1 cellular context compared by ENCODE assay signal in genomic region chr4:168318266-168318895, GRCh38.
A peak's percentile ranks its signal among the peaks of the same experiment; 100 is the strongest.
TF ChIP-seq lines count a peak whose summit lies in the region.

Gene DDX60, minus strand, starts transcription at chr4:168318752. Its CDS starts 7,493 bp downstream, at chr4:168311259.

TF ChIP-seq in WTC11, 78 proteins besides CTCF, POLR2A, EP300 and RAD21 (continued from another document):
- TF ChIP-seq, protein P1, sequence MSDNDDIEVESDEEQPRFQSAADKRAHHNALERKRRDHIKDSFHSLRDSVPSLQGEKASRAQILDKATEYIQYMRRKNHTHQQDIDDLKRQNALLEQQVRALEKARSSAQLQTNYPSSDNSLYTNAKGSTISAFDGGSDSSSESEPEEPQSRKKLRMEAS (CRISPR knock-in tag; IDR thresholded peaks at IDR 0.05): no peak
- TF ChIP-seq HMGA2 (CRISPR knock-in tag; IDR thresholded peaks at IDR 0.05) (0 out of 2 replicates have a peak, but pooled peaks have one; percentile 14), SP1 (CRISPR knock-in tag; conservative IDR thresholded peaks at IDR 0.05) (0 out of 2 replicates have a peak, but pooled peaks have one; percentile 35), NFYB (CRISPR knock-in tag; conservative IDR thresholded peaks at IDR 0.05; ENCODE audit: low read depth) (no peak), ATF1 (CRISPR knock-in tag; IDR thresholded peaks at IDR 0.05) (no peak), ZNF263 (CRISPR knock-in tag; IDR thresholded peaks at IDR 0.05; ENCODE audit: low read depth) (no peak), USF1 (CRISPR knock-in tag; IDR thresholded peaks at IDR 0.05) (no peak), RELA (CRISPR knock-in tag; IDR thresholded peaks at IDR 0.05; ENCODE audit: borderline replicate concordance) (no peak), ZNF219 (CRISPR knock-in tag; IDR thresholded peaks at IDR 0.05; ENCODE audit: borderline replicate concordance) (no peak), GRHL2 (CRISPR knock-in tag; IDR thresholded peaks at IDR 0.05; ENCODE audit: insufficient replicate concordance, severe bottlenecking) (no peak), ZNF138 (CRISPR knock-in tag; conservative IDR thresholded peaks at IDR 0.05) (no peak), FOXP1 (CRISPR knock-in tag; IDR thresholded peaks at IDR 0.05; ENCODE audit: borderline replicate concordance) (0 out of 2 replicates have a peak, but pooled peaks have one; percentile 39), ZNF425 (CRISPR knock-in tag; conservative IDR thresholded peaks at IDR 0.05) (no peak), JUN (CRISPR knock-in tag; IDR thresholded peaks at IDR 0.05) (no peak), OVOL2 (CRISPR knock-in tag; IDR thresholded peaks at IDR 0.05; ENCODE audit: borderline replicate concordance) (no peak), IRF2 (CRISPR knock-in tag; IDR thresholded peaks at IDR 0.05; ENCODE audit: borderline replicate concordance, low read depth) (no peak), E2F4 (CRISPR knock-in tag; IDR thresholded peaks at IDR 0.05; ENCODE audit: borderline replicate concordance, low read depth) (no peak), ESRRA (CRISPR knock-in tag; IDR thresholded peaks at IDR 0.05; ENCODE audit: borderline replicate concordance) (no peak), TCF7 (CRISPR knock-in tag; IDR thresholded peaks at IDR 0.05; ENCODE audit: low read depth) (no peak)
- TF ChIP-seq, protein P2, sequence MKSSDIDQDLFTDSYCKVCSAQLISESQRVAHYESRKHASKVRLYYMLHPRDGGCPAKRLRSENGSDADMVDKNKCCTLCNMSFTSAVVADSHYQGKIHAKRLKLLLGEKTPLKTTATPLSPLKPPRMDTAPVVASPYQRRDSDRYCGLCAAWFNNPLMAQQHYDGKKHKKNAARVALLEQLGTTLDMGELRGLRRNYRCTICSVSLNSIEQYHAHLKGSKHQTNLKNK (CRISPR knock-in tag; IDR thresholded peaks at IDR 0.05): no peak
- TF ChIP-seq, protein P3, sequence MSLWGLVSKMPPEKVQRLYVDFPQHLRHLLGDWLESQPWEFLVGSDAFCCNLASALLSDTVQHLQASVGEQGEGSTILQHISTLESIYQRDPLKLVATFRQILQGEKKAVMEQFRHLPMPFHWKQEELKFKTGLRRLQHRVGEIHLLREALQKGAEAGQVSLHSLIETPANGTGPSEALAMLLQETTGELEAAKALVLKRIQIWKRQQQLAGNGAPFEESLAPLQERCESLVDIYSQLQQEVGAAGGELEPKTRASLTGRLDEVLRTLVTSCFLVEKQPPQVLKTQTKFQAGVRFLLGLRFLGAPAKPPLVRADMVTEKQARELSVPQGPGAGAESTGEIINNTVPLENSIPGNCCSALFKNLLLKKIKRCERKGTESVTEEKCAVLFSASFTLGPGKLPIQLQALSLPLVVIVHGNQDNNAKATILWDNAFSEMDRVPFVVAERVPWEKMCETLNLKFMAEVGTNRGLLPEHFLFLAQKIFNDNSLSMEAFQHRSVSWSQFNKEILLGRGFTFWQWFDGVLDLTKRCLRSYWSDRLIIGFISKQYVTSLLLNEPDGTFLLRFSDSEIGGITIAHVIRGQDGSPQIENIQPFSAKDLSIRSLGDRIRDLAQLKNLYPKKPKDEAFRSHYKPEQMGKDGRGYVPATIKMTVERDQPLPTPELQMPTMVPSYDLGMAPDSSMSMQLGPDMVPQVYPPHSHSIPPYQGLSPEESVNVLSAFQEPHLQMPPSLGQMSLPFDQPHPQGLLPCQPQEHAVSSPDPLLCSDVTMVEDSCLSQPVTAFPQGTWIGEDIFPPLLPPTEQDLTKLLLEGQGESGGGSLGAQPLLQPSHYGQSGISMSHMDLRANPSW (CRISPR knock-in tag; conservative IDR thresholded peaks at IDR 0.05; ENCODE audit: low read depth): no peak
- TF ChIP-seq, protein P4, sequence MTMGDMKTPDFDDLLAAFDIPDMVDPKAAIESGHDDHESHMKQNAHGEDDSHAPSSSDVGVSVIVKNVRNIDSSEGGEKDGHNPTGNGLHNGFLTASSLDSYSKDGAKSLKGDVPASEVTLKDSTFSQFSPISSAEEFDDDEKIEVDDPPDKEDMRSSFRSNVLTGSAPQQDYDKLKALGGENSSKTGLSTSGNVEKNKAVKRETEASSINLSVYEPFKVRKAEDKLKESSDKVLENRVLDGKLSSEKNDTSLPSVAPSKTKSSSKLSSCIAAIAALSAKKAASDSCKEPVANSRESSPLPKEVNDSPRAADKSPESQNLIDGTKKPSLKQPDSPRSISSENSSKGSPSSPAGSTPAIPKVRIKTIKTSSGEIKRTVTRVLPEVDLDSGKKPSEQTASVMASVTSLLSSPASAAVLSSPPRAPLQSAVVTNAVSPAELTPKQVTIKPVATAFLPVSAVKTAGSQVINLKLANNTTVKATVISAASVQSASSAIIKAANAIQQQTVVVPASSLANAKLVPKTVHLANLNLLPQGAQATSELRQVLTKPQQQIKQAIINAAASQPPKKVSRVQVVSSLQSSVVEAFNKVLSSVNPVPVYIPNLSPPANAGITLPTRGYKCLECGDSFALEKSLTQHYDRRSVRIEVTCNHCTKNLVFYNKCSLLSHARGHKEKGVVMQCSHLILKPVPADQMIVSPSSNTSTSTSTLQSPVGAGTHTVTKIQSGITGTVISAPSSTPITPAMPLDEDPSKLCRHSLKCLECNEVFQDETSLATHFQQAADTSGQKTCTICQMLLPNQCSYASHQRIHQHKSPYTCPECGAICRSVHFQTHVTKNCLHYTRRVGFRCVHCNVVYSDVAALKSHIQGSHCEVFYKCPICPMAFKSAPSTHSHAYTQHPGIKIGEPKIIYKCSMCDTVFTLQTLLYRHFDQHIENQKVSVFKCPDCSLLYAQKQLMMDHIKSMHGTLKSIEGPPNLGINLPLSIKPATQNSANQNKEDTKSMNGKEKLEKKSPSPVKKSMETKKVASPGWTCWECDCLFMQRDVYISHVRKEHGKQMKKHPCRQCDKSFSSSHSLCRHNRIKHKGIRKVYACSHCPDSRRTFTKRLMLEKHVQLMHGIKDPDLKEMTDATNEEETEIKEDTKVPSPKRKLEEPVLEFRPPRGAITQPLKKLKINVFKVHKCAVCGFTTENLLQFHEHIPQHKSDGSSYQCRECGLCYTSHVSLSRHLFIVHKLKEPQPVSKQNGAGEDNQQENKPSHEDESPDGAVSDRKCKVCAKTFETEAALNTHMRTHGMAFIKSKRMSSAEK (CRISPR knock-in tag; IDR thresholded peaks at IDR 0.05; ENCODE audit: borderline replicate concordance): no peak
- TF ChIP-seq, protein P5, sequence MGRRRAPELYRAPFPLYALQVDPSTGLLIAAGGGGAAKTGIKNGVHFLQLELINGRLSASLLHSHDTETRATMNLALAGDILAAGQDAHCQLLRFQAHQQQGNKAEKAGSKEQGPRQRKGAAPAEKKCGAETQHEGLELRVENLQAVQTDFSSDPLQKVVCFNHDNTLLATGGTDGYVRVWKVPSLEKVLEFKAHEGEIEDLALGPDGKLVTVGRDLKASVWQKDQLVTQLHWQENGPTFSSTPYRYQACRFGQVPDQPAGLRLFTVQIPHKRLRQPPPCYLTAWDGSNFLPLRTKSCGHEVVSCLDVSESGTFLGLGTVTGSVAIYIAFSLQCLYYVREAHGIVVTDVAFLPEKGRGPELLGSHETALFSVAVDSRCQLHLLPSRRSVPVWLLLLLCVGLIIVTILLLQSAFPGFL (CRISPR knock-in tag; IDR thresholded peaks at IDR 0.05; ENCODE audit: borderline replicate concordance): no peak
- TF ChIP-seq, protein P6, sequence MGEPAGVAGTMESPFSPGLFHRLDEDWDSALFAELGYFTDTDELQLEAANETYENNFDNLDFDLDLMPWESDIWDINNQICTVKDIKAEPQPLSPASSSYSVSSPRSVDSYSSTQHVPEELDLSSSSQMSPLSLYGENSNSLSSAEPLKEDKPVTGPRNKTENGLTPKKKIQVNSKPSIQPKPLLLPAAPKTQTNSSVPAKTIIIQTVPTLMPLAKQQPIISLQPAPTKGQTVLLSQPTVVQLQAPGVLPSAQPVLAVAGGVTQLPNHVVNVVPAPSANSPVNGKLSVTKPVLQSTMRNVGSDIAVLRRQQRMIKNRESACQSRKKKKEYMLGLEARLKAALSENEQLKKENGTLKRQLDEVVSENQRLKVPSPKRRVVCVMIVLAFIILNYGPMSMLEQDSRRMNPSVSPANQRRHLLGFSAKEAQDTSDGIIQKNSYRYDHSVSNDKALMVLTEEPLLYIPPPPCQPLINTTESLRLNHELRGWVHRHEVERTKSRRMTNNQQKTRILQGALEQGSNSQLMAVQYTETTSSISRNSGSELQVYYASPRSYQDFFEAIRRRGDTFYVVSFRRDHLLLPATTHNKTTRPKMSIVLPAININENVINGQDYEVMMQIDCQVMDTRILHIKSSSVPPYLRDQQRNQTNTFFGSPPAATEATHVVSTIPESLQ (CRISPR knock-in tag; IDR thresholded peaks at IDR 0.05): no peak
